In genomic region chr12:88141774-88142609, GRCh38 we compare ENCODE assay signal across 8 cellular contexts.
A peak's percentile ranks its signal among the peaks of the same experiment; 100 is the strongest.
DNase-seq lines count a peak whose midpoint lies in the region; ATAC-seq and TF ChIP-seq lines count a peak whose summit lies in the region.

Gene CEP290, minus strand, starts transcription at chr12:88142088. Its CDS starts 781 bp downstream, at chr12:88141307.
Gene TMTC3, plus strand, starts transcription at chr12:88142307. Its CDS starts 6,009 bp downstream, at chr12:88148316.

- H3K36me3 ChIP-seq in OCI-LY3 (replicated peaks; ENCODE audit: low read depth, low read length) = no peaks in the 10 kb centered on the region

- DNase-seq in DMS 273 treated with DMSO at 0.1 percent for 48 hours (lab: John Stamatoyannopoulos, UW) = peak; percentile 95
- peak; percentile 61 for DNase-seq in HuH-7.5 (ENCODE audit: low spot score)
- peak; percentile 89 for DNase-seq in activated T-cell treated with anti-CD3 and anti-CD28 coated beads for 24 hours (ENCODE audit: low read depth)
- DNase-seq in epidermal melanocyte (ENCODE audit: insufficient read length, low spot score) = peak; percentile 69
- DNase-seq in midbrain (lab: John Stamatoyannopoulos, UW) = peak; percentile 99
- peak; percentile 84 to 88 for DNase-seq in stimulated activated CD8-positive, alpha-beta memory T cell treated with anti-CD3 and anti-CD28 coated beads, Interleukin-15, amount 100 ng/mL, for 48 hours (ENCODE audit: low read depth in 2 of 2)

- peak within 1 kb of the TSS; percentile 93 for H3K4me3 ChIP-seq in OCI-LY3 (ENCODE audit: low read length)

- no peaks in the 10 kb centered on the region for H3K27me3 ChIP-seq in OCI-LY3 (ENCODE audit: low read depth, low read length)

- TF ChIP-seq CTCF in OCI-LY3 (IDR thresholded peaks at IDR 0.05; ENCODE audit: low read depth, low read length) = no peak

- H4K20me1 ChIP-seq in OCI-LY3 (ENCODE audit: insufficient read depth, low read length) = no peaks in the 10 kb centered on the region

- no peaks in the 10 kb centered on the region for H3K9me3 ChIP-seq in OCI-LY3 (ENCODE audit: insufficient read depth, low read length)

- H3K4me2 ChIP-seq in OCI-LY3 (ENCODE audit: low read length) = peak within 1 kb of the TSS; percentile 81

- H3K79me2 ChIP-seq in OCI-LY3 (ENCODE audit: low read length) = peaks cover 18% of the 10 kb centered on the region

- ATAC-seq in GM21528 (IDR thresholded peaks at IDR 0.05; ENCODE audit: low FRiP score, unreplicated experiment) = peak; percentile 97

- peaks cover 8% of the 10 kb centered on the region for H3K4me1 ChIP-seq in OCI-LY3 (ENCODE audit: low read length)

- H2AFZ ChIP-seq in OCI-LY3 (ENCODE audit: low read depth, low read length) = peak within 1 kb of the TSS; percentile 92

- peak within 1 kb of the TSS; percentile 54 for H3K27ac ChIP-seq in OCI-LY3 (ENCODE audit: low read length)

- peak within 1 kb of the TSS; percentile 77 for H3K9ac ChIP-seq in OCI-LY3 (ENCODE audit: low read length)

Comparison
In these comparisons a context has a peak if more than half of its experiments do, and no peak if none do; other contexts are left out.
1. Peak in every context shown above with its lines: DNase-seq, ATAC-seq, H3K4me3 ChIP-seq and H3K27ac ChIP-seq.